Comparison of ENCODE assay signal across 16 cellular contexts in the genomic region with DNA sequence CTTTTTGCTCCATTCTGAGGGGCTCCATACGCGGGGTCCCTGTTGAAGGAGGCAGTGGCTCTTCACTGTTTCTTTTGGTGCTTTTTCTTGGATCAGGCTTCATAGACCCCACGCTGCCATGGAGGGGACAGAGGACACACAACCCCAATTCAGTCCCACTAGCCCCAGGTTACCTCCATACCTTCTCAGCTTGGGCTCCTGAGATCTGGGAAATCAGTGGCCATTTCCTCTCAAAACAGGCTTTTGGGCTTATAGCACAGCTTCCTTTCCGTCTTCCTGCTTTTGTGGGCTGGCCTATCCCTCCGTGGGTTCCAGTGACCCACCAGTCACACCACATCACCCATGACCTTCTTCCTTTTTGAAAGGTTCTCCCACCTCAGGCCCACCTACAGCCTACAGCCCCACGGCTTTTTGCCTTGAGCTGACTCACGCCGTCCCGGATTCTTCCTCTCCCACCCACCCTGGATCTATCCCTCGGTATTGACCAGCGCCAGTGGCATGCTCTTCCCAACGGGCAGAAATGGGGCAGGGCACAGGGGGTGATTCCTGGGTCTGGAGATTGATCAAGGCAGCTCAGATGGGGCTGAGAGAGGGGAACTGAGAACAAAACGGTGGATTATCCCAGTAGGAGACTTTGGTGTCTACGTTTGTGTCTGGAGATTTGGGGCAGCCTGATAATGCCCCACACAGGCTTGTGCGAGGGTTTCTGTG. TPM values are rescaled to one million over a fixed set of nuclear protein-coding genes. Genes with fewer than 3 reads are reported as not detected.
DNase-seq lines count a peak whose midpoint lies in the region; ATAC-seq and TF ChIP-seq lines count a peak whose summit lies in the region.
"Had no signal": no experiment of that assay in that cellular context is flagged by ENCODE, and none has a peak within 500 bp of the region (broad histone marks: within the 10 kb centered on the region; RNA-seq: fewer than 3 reads in every experiment).

No MANE protein-coding gene starts in this region.

- H3K27ac Mint-ChIP-seq in T-helper 1 cell treated with Interleukin-12 subunit alpha and Interleukin-12 subunit beta and Interleukin-4 antibody, amounts not matched to agents 30 μg/mL and 1 μg/mL, for 36 hours = peak overlapping the region; percentile 92
- peak overlapping the region; percentile 95 for H3K27ac Mint-ChIP-seq in activated naive CD8-positive, alpha-beta T cell treated with anti-CD3 and anti-CD28 coated beads, Interleukin-2, amount 50 U/mL, for 24 hours

- no peak overlapping the region for H3K14ac ChIP-seq in trophoblast cell (ENCODE audit: low read length)

- H3K27me3 Mint-ChIP-seq in T-helper 1 cell treated with Interleukin-12 subunit alpha and Interleukin-12 subunit beta and Interleukin-4 antibody, amounts not matched to agents 30 μg/mL and 1 μg/mL, for 36 hours (ENCODE audit: low read depth) = no peaks in the 10 kb centered on the region
- no peaks in the 10 kb centered on the region for H3K27me3 Mint-ChIP-seq in activated naive CD8-positive, alpha-beta T cell treated with anti-CD3 and anti-CD28 coated beads, Interleukin-2, amount 50 U/mL, for 24 hours

- no peaks in the 10 kb centered on the region for H3K9me3 Mint-ChIP-seq in T-helper 1 cell treated with Interleukin-12 subunit alpha and Interleukin-12 subunit beta and Interleukin-4 antibody, amounts not matched to agents 30 μg/mL and 1 μg/mL, for 36 hours
- H3K9me3 Mint-ChIP-seq in activated naive CD8-positive, alpha-beta T cell treated with anti-CD3 and anti-CD28 coated beads, Interleukin-2, amount 50 U/mL, for 24 hours = no peaks in the 10 kb centered on the region

- no peak overlapping the region for H4K91ac ChIP-seq in trophoblast cell (ENCODE audit: low read depth, low read length)

- no peak for ATAC-seq in activated naive CD8-positive, alpha-beta T cell treated with anti-CD3 and anti-CD28 coated beads, Interleukin-2, amount 50 U/mL, for 24 hours

- H3K23ac ChIP-seq in trophoblast cell (ENCODE audit: low read length) = no peak overlapping the region

- peak overlapping the region; percentile 97 for H3K4me3 Mint-ChIP-seq in T-helper 1 cell treated with Interleukin-12 subunit alpha and Interleukin-12 subunit beta and Interleukin-4 antibody, amounts not matched to agents 30 μg/mL and 1 μg/mL, for 36 hours
- H3K4me3 Mint-ChIP-seq in activated naive CD8-positive, alpha-beta T cell treated with anti-CD3 and anti-CD28 coated beads, Interleukin-2, amount 50 U/mL, for 24 hours = peak overlapping the region; percentile 100

- H3K79me2 ChIP-seq in trophoblast cell (ENCODE audit: control insufficient read depth, insufficient read depth, low read length, poor library complexity) = no peaks in the 10 kb centered on the region

- peaks cover 53% of the 10 kb centered on the region for H3K4me1 Mint-ChIP-seq in T-helper 1 cell treated with Interleukin-12 subunit alpha and Interleukin-12 subunit beta and Interleukin-4 antibody, amounts not matched to agents 30 μg/mL and 1 μg/mL, for 36 hours (ENCODE audit: low read depth)
- H3K4me1 Mint-ChIP-seq in activated naive CD8-positive, alpha-beta T cell treated with anti-CD3 and anti-CD28 coated beads, Interleukin-2, amount 50 U/mL, for 24 hours = peaks cover 67% of the 10 kb centered on the region

- H2AK5ac ChIP-seq in trophoblast cell (ENCODE audit: low read length) = no peak overlapping the region

- no peak for TF ChIP-seq CTCF in HEK293 (tag by site-specific recombination; IDR thresholded peaks at IDR 0.05)

- H3K4me3 ChIP-seq in HEK293 (ENCODE audit: low read depth, low read length) (no peak overlapping the region), trophoblast cell (ENCODE audit: low read depth, low read length) (no peak overlapping the region)
- H3K4me3 ChIP-seq: adrenal gland had no signal

- POLR2A ChIA-PET in HEK293 (lab: Yijun Ruan, JAX) = no interaction called here

- H3K27ac ChIP-seq in HEK293 (ENCODE audit: extremely low read depth, low read depth, low read length) = no peak overlapping the region
- H3K27ac ChIP-seq in trophoblast cell (ENCODE audit: low read depth, low read length) = no peak overlapping the region
- H3K27ac ChIP-seq: 22Rv1, adrenal gland had no signal

- no peak overlapping the region for H3K4ac ChIP-seq in trophoblast cell (ENCODE audit: low read depth, low read length)

- no peak overlapping the region for H2BK12ac ChIP-seq in trophoblast cell (ENCODE audit: low read length)

- peaks cover 21% of the 10 kb centered on the region for H3K36me3 Mint-ChIP-seq in T-helper 1 cell treated with Interleukin-12 subunit alpha and Interleukin-12 subunit beta and Interleukin-4 antibody, amounts not matched to agents 30 μg/mL and 1 μg/mL, for 36 hours (ENCODE audit: low read depth)
- H3K36me3 Mint-ChIP-seq in activated naive CD8-positive, alpha-beta T cell treated with anti-CD3 and anti-CD28 coated beads, Interleukin-2, amount 50 U/mL, for 24 hours (ENCODE audit: low read depth) = peaks cover 57% of the 10 kb centered on the region

- intact Hi-C loops in posterior vena cava (cut with DNase I) = no loop called here

- H2BK120ac ChIP-seq in trophoblast cell (ENCODE audit: insufficient read depth, low read length, poor library complexity) = no peak overlapping the region

- H3K9me3 ChIP-seq in HEK293 (ENCODE audit: control insufficient read depth, insufficient read depth, low read depth, low read length) (no peaks in the 10 kb centered on the region), trophoblast cell (ENCODE audit: insufficient read depth, low read depth, low read length) (peaks cover 2% of the 10 kb centered on the region)
- H3K9me3 ChIP-seq: adrenal gland had no signal

- H4K8ac ChIP-seq in trophoblast cell (ENCODE audit: low read depth, low read length) = no peak overlapping the region

- H3K4me2 ChIP-seq in trophoblast cell (ENCODE audit: low read length) = no peak overlapping the region

- no peak overlapping the region for H3K18ac ChIP-seq in trophoblast cell (ENCODE audit: low read length)

- no peaks in the 10 kb centered on the region for H3K79me1 ChIP-seq in trophoblast cell (ENCODE audit: low read length)

- DNase-seq in T-helper 1 cell (no peak), posterior vena cava (ENCODE audit: low spot score) (peak; percentile 13), kidney glomerular epithelial cell (lab: John Stamatoyannopoulos, UW) (no peak), NCI-H446 (lab: John Stamatoyannopoulos, UW) (no peak), trophoblast cell (no peak)
- DNase-seq in activated naive CD8-positive, alpha-beta T cell treated with anti-CD3 and anti-CD28 coated beads, Interleukin-2, amount 50 U/mL, for 24 hours = no peak
- DNase-seq: midbrain, NCI-H510A treated with DMSO at 0.1 percent for 48 hours, OCI-M1 had no signal

- H3K36me3 ChIP-seq in HEK293 (ENCODE audit: control insufficient read depth in 2 of 2, insufficient read depth in 1 of 2, low read length in 2 of 2) (no peaks in the 10 kb centered on the region), trophoblast cell (ENCODE audit: control insufficient read depth in 1 of 2, insufficient read depth in 2 of 2, low read length in 2 of 2) (no peaks in the 10 kb centered on the region)
- H3K36me3 ChIP-seq: adrenal gland had no signal

- no CpG with 5 or more reads among the region's 15 CpGs for WGBS in trophoblast cell (ENCODE audit: extremely low coverage, insufficient coverage, insufficient read length)

- H2BK5ac ChIP-seq in trophoblast cell (ENCODE audit: low read depth, low read length, poor library complexity) = no peak overlapping the region

- H4K12ac ChIP-seq in trophoblast cell (ENCODE audit: low read depth, low read length) = no peak overlapping the region

- CTCF ChIA-PET in HEK293 (lab: Yijun Ruan, JAX) = interaction anchor here (0.7 to 1.2 kb wide), 4 partner anchors 11 to 1799 kb away, joined by 3 to 5 read pairs (median 4); no protein-coding TSS in a partner anchor

- peaks cover 33% of the 10 kb centered on the region for H3K27me3 ChIP-seq in trophoblast cell (ENCODE audit: insufficient read depth, low read length)

- H2AFZ ChIP-seq in trophoblast cell (ENCODE audit: insufficient read depth, low read length, poor library complexity) = no peak overlapping the region

- no peaks in the 10 kb centered on the region; the same call in 1 of the 2 replicates for H3K4me1 ChIP-seq in HEK293 (ENCODE audit: control insufficient read depth, insufficient read depth, low read length)
- H3K4me1 ChIP-seq in trophoblast cell (ENCODE audit: control insufficient read depth in 1 of 2, insufficient read depth in 2 of 2, low read length in 2 of 2) = no peaks in the 10 kb centered on the region

- H3K9ac ChIP-seq in trophoblast cell (ENCODE audit: low read length) = no peak overlapping the region

TF ChIP-seq in HEK293, 187 proteins besides CTCF, POLR2A, EP300 and RAD21:
- TF ChIP-seq GLIS2 (tag by site-specific recombination; IDR thresholded peaks at IDR 0.05) (no peak), EGR2 (tag by site-specific recombination; IDR thresholded peaks at IDR 0.05; ENCODE audit: low read depth) (peak; percentile 85), ZNF423 (tag by site-specific recombination; IDR thresholded peaks at IDR 0.05) (no peak), ZXDB (tag by site-specific recombination; IDR thresholded peaks at IDR 0.05) (no peak), ZFHX2 (tag by site-specific recombination; conservative IDR thresholded peaks at IDR 0.05) (peak; percentile 66), PRDM1 (tag by site-specific recombination; IDR thresholded peaks at IDR 0.05) (no peak), BCL11A (tag by site-specific recombination; IDR thresholded peaks at IDR 0.05; ENCODE audit: low read depth) (no peak), SP7 (tag by site-specific recombination; IDR thresholded peaks at IDR 0.05) (no peak)
- TF ChIP-seq, protein P1, sequence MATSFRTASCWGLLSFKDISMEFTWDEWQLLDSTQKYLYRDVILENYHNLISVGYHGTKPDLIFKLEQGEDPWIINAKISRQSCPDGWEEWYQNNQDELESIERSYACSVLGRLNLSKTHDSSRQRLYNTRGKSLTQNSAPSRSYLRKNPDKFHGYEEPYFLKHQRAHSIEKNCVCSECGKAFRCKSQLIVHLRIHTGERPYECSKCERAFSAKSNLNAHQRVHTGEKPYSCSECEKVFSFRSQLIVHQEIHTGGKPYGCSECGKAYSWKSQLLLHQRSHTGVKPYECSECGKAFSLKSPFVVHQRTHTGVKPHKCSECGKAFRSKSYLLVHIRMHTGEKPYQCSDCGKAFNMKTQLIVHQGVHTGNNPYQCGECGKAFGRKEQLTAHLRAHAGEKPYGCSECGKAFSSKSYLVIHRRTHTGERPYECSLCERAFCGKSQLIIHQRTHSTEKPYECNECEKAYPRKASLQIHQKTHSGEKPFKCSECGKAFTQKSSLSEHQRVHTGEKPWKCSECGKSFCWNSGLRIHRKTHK (tag by site-specific recombination; IDR thresholded peaks at IDR 0.05) = no peak
TF ChIP-seq in HEK293: peak in this region for 2.

RNA-seq across cellular contexts. Expression of a gene that starts 3.6 kb away (rescaled TPM):
- under 1 TPM; 0.48 to 0.65 TPM for total RNA-seq in posterior vena cava
- not detected in 2 replicates for polyA plus RNA-seq in trophoblast cell (2013)
- total RNA-seq: glomerular endothelial cell, HT1080, M059J had no signal

RNA-seq across cellular contexts. Expression of a gene that starts 42.7 kb away (rescaled TPM):
- total RNA-seq in posterior vena cava = 10 to 100 TPM; 10.7 to 13.8 TPM
- polyA plus RNA-seq in trophoblast cell (2013) = 4.6 and 4.8 TPM in 2 replicates
